Comparison of ENCODE assay signal across 1 cellular context in the genomic region with DNA sequence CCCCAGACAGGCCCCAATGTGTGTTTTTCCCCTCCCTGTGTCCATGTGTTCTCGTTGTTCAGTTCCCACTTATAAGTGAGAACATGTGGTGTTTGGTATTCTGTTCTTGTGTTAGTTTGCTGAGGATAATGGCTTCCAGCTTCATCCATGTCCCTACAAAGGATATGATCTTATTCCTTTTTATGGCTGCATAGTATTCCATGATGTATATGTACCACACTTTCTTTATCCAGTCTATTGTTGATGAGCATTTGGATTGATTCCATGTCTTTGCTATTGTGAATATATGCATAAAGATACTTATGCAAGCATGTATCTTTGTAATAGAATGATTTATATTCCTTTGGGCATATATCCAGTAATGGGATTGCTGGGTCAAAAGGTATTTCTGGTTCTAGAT.
A peak's percentile ranks its signal among the peaks of the same experiment; 100 is the strongest.
TF ChIP-seq lines count a peak whose summit lies in the region.

No MANE protein-coding gene starts in this region.

TF ChIP-seq in HEK293, 187 proteins besides CTCF, POLR2A, EP300 and RAD21 (continued from another document):
- TF ChIP-seq, protein P1, sequence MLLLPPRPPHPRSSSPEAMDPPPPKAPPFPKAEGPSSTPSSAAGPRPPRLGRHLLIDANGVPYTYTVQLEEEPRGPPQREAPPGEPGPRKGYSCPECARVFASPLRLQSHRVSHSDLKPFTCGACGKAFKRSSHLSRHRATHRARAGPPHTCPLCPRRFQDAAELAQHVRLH (tag by site-specific recombination; IDR thresholded peaks at IDR 0.05): peak; percentile 90
TF ChIP-seq in HEK293: peak in this region for 3; not testable (repeated sequence) for 184.
